11 cellular contexts compared by ENCODE assay signal in genomic region chr2:46521215-46521683, GRCh38. TPM values are rescaled to one million over a fixed set of nuclear protein-coding genes. Genes with fewer than 3 reads are reported as not detected.
DNase-seq lines count a peak whose midpoint lies in the region; TF ChIP-seq lines count a peak whose summit lies in the region.
"Had no signal": no experiment of that assay in that cellular context is flagged by ENCODE, and none has a peak within 500 bp of the region (broad histone marks: within the 10 kb centered on the region; RNA-seq: fewer than 3 reads in every experiment).

No MANE protein-coding gene starts in this region.

- H3K36me3 Mint-ChIP-seq in glutamatergic neuron (ENCODE audit: unreplicated experiment): peaks cover 18% of the 10 kb centered on the region

- H3K27me3 ChIP-seq in adrenal gland: no peaks in the 10 kb centered on the region

- H3K27ac ChIP-seq in adrenal gland: peak overlapping the region in 2 of 5 donors; percentile 41 to 61
- H3K27ac ChIP-seq: HL-60 had no signal

- TF ChIP-seq CTCF in adrenal gland (IDR thresholded peaks at IDR 0.05) (no peak), glutamatergic neuron (IDR thresholded peaks at IDR 0.05; ENCODE audit: partially characterized antibody, unreplicated experiment) (no peak)

- peaks cover 3% of the 10 kb centered on the region for H3K4me1 Mint-ChIP-seq in glutamatergic neuron (ENCODE audit: low read depth, unreplicated experiment)

- no peaks in the 10 kb centered on the region for H3K36me3 ChIP-seq in adrenal gland (replicated peaks in 1 of 2)

- peaks cover 0 to 11% of the 10 kb centered on the region in 2 donors for H3K4me1 ChIP-seq in adrenal gland (replicated peaks in 1 of 2)

- no peak overlapping the region for H3K4me3 Mint-ChIP-seq in glutamatergic neuron (ENCODE audit: unreplicated experiment)

- DNase-seq in H4 (ENCODE audit: low spot score) (peak; percentile 29), adrenal gland (peak; percentile 40 to 83 (median 71)), iris pigment epithelial cell (ENCODE audit: low read depth) (peak; percentile 73), stromal cell of bone marrow (ENCODE audit: low read depth) (peak; percentile 63), DMS79 treated with DMSO at 0.1 percent for 48 hours (lab: John Stamatoyannopoulos, UW) (no peak), HUDEP-2 (lab: John Stamatoyannopoulos, UW; ENCODE audit: unreplicated experiment in 76 of 76) (no peak), glutamatergic neuron (no peak), GF-D8 (lab: John Stamatoyannopoulos, UW) (no peak)
- DNase-seq: NCI-H345 had no signal

- no peaks in the 10 kb centered on the region for H3K27me3 Mint-ChIP-seq in glutamatergic neuron (ENCODE audit: unreplicated experiment)

- no peak overlapping the region for H3K27ac Mint-ChIP-seq in glutamatergic neuron (ENCODE audit: unreplicated experiment)

- intact Hi-C loops in adrenal gland (cut with DNase I): no loop called here

- 38 to 69% (median 55%) methylated on average over 2 of the region's 2 CpGs for WGBS in adrenal gland, 4 donors

- TF ChIP-seq POLR2A in adrenal gland (IDR thresholded peaks at IDR 0.05): no peak

- H3K9me3 Mint-ChIP-seq in glutamatergic neuron (ENCODE audit: unreplicated experiment): no peaks in the 10 kb centered on the region

- H3K9me3 ChIP-seq in adrenal gland (replicated peaks in 1 of 3): no peaks in the 10 kb centered on the region

- no peak overlapping the region for H3K4me3 ChIP-seq in adrenal gland

RNA-seq across cellular contexts. Expression of gene RHOQ, which starts 21.0 kb away (rescaled TPM):
- total RNA-seq in H4 (2014; rRNA removed; shearing (Covaris generic)): 65.5 and 70.3 TPM in 2 replicates
- total RNA-seq in adrenal gland: 10 to 100 TPM; 46.0 to 86.4 (median 64.6) TPM
- polyA plus RNA-seq in adrenal gland: 10 to 100 TPM; 30.1 to 62.3 (median 40.9) TPM
- total RNA-seq in glutamatergic neuron (ENCODE audit: unreplicated experiment): 65.2 TPM

RNA-seq across cellular contexts. Expression of gene ATP6V1E2, which starts 21.1 kb away (rescaled TPM):
- total RNA-seq in H4 (2014; rRNA removed; shearing (Covaris generic)): 2.9 and 6.5 TPM in 2 replicates
- total RNA-seq in adrenal gland: 1 to 10 TPM; 1.4 to 9.8 (median 6.7) TPM
- polyA plus RNA-seq in adrenal gland: 10 to 100 TPM in 1 of 3 donors, 1 to 10 TPM in 2; 3.2 to 10.1 (median 5.3) TPM
- total RNA-seq in glutamatergic neuron (ENCODE audit: unreplicated experiment): 9.9 TPM

RNA-seq across cellular contexts. Expression of gene TMEM247, which starts 41.9 kb away (rescaled TPM):
- total RNA-seq in H4 (2014; rRNA removed; shearing (Covaris generic)): not detected in 2 replicates
- total RNA-seq in adrenal gland (not detected), glutamatergic neuron (ENCODE audit: unreplicated experiment) (not detected)
- polyA plus RNA-seq in adrenal gland: not detected
- polyA plus RNA-seq: adipose tissue had no signal

Comparison
In these comparisons a context has a peak if more than half of its experiments do, and no peak if none do; other contexts are left out.
1. DNase-seq: peak in H4 (single experiment), adrenal gland (7 of 7), iris pigment epithelial cell (single experiment) and stromal cell of bone marrow (single experiment); none in DMS79 treated with DMSO at 0.1 percent for 48 hours (single experiment), HUDEP-2 (0 of 76), glutamatergic neuron (single experiment) and GF-D8 (single experiment).